Comparison of ENCODE assay signal across 9 cellular contexts in the genomic region with DNA sequence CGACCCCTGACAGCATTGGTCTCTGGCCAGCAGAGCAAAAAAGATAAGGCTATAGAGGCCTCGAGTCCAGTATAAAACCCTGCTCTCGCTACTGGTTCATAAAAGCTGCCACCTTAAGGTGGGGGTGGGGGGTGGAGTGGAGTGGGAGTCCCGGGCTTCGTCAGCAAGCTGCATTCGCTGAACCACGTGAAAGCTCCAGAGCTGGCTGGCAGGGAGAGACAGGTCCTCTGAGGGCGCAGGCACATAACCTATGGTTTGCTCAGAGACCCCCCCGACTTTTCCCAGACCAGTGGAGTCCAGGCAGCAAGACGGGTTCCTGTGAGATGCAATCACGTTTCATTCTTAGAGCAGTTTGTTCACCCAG. TPM values are rescaled to one million over a fixed set of nuclear protein-coding genes. Genes with fewer than 3 reads are reported as not detected.
DNase-seq lines count a peak whose midpoint lies in the region; ATAC-seq and TF ChIP-seq lines count a peak whose summit lies in the region.
"Had no signal": no experiment of that assay in that cellular context is flagged by ENCODE, and none has a peak within 500 bp of the region (broad histone marks: within the 10 kb centered on the region; RNA-seq: fewer than 3 reads in every experiment).

No MANE protein-coding gene starts in this region.

- intact Hi-C loops in heart left ventricle (cut with DNase I): loop anchor here in 3 of 10 donors (5.0 to 10.0 kb wide), 2 partner anchors 66 to 68 kb away; a partner anchor contains a TSS
- intact Hi-C loops in left cardiac atrium (cut with DNase I): no loop called here

- H3K27ac Mint-ChIP-seq in memory B cell (no peak overlapping the region), type B pancreatic cell (no peak overlapping the region)
- H3K27ac Mint-ChIP-seq: activated CD4-positive, alpha-beta memory T cell treated with anti-CD3 and anti-CD28 coated beads for 36 hours had no signal

- WGBS in heart left ventricle, 4 donors: 20 to 23% (median 20%) methylated on average over 8 to 11 of the region's 11 CpGs

- no peaks in the 10 kb centered on the region for H3K36me3 ChIP-seq in heart left ventricle

- peaks cover 0 to 34% (median 0%) of the 10 kb centered on the region in 9 donors for H3K27me3 ChIP-seq in heart left ventricle

- TF ChIP-seq POLR2A in heart left ventricle (IDR thresholded peaks at IDR 0.05): no peak

- no peak for ATAC-seq in heart left ventricle
- no peak for ATAC-seq in left cardiac atrium
- ATAC-seq in memory B cell (ENCODE audit: low read depth): no peak
- ATAC-seq in HG03135 (IDR thresholded peaks at IDR 0.05; ENCODE audit: unreplicated experiment): no peak
- no peak for ATAC-seq in GM19351 (IDR thresholded peaks at IDR 0.05; ENCODE audit: unreplicated experiment)

- no peak for TF ChIP-seq CTCF in heart left ventricle (IDR thresholded peaks at IDR 0.05)
- TF ChIP-seq CTCF in type B pancreatic cell (conservative IDR thresholded peaks at IDR 0.05): no peak

- peaks cover 9% of the 10 kb centered on the region for H3K27me3 Mint-ChIP-seq in memory B cell
- peaks cover 36% of the 10 kb centered on the region for H3K27me3 Mint-ChIP-seq in type B pancreatic cell

- H3K9me3 ChIP-seq in heart left ventricle: no peaks in the 10 kb centered on the region

- peak overlapping the region in 11 of 12 donors; percentile 92 to 100 (median 98) for H3K27ac ChIP-seq in heart left ventricle

- H3K36me3 Mint-ChIP-seq in memory B cell (no peaks in the 10 kb centered on the region), type B pancreatic cell (no peaks in the 10 kb centered on the region)
- H3K36me3 Mint-ChIP-seq: activated CD4-positive, alpha-beta memory T cell treated with anti-CD3 and anti-CD28 coated beads for 36 hours had no signal

- H3K4me3 ChIP-seq in heart left ventricle: peak overlapping the region in 11 of 12 donors; percentile 31 to 88 (median 79)

- peak overlapping the region; percentile 5 for H3K4me3 Mint-ChIP-seq in memory B cell
- peak overlapping the region; percentile 85 for H3K4me3 Mint-ChIP-seq in type B pancreatic cell

- H3K9me3 Mint-ChIP-seq in memory B cell: no peaks in the 10 kb centered on the region
- H3K9me3 Mint-ChIP-seq in type B pancreatic cell: no peaks in the 10 kb centered on the region
- H3K9me3 Mint-ChIP-seq: activated CD4-positive, alpha-beta memory T cell treated with anti-CD3 and anti-CD28 coated beads for 36 hours had no signal

- H3K4me1 ChIP-seq in heart left ventricle: peaks cover 0 to 75% (median 54%) of the 10 kb centered on the region in 12 donors

- H3K4me1 Mint-ChIP-seq in memory B cell (peaks cover 24% of the 10 kb centered on the region), type B pancreatic cell (ENCODE audit: unreplicated experiment) (peaks cover 40% of the 10 kb centered on the region)

- no peak for DNase-seq in heart left ventricle
- no peak for DNase-seq in left cardiac atrium
- peak; percentile 58 for DNase-seq in UCSD-AML1 (lab: John Stamatoyannopoulos, UW; ENCODE audit: unreplicated experiment)
- no peak for DNase-seq in memory B cell (ENCODE audit: low spot score in 2 of 2)
- no peak for DNase-seq in type B pancreatic cell (ENCODE audit: extremely low spot score, unreplicated experiment)
- DNase-seq in NCI-H1694 (lab: John Stamatoyannopoulos, UW): no peak

RNA-seq across cellular contexts. Expression of a gene that starts 1.4 kb away (rescaled TPM):
- 10 to 100 TPM in 2 of 9 donors, 1 to 10 TPM in 7; 1.9 to 11.1 (median 6.1) TPM for total RNA-seq in heart left ventricle
- 10 to 100 TPM in 1 of 2 donors, 1 to 10 TPM in 1; 10.0 to 10.6 TPM for polyA plus RNA-seq in heart left ventricle
- total RNA-seq in left cardiac atrium: 1 to 10 TPM; 7.1 to 7.2 TPM
- total RNA-seq in type B pancreatic cell (ENCODE audit: low replicate concordance): 6.9 and 17.1 TPM in 2 replicates

RNA-seq across cellular contexts. Expression of a gene that starts 32.1 kb away (rescaled TPM):
- total RNA-seq in heart left ventricle (10 to 100 TPM; 12.1 to 37.4 (median 17.8) TPM), left cardiac atrium (10 to 100 TPM; 22.8 to 28.9 TPM), type B pancreatic cell (ENCODE audit: low replicate concordance) (15.3 and 25.7 TPM in 2 replicates)
- polyA plus RNA-seq in heart left ventricle: 10 to 100 TPM; 11.7 to 23.5 TPM

RNA-seq across cellular contexts. Expression of a gene that starts 32.2 kb away (rescaled TPM):
- total RNA-seq in heart left ventricle (under 1 TPM in 8 of 9 donors, not detected in 1; 0.09 to 0.97 (median 0.35) TPM), left cardiac atrium (under 1 TPM; 0.44 to 0.50 TPM), type B pancreatic cell (ENCODE audit: low replicate concordance) (1.4 and 2.0 TPM in 2 replicates)
- under 1 TPM; 0.15 to 0.27 TPM for polyA plus RNA-seq in heart left ventricle
